8 cellular contexts compared by ENCODE assay signal in the genomic region with DNA sequence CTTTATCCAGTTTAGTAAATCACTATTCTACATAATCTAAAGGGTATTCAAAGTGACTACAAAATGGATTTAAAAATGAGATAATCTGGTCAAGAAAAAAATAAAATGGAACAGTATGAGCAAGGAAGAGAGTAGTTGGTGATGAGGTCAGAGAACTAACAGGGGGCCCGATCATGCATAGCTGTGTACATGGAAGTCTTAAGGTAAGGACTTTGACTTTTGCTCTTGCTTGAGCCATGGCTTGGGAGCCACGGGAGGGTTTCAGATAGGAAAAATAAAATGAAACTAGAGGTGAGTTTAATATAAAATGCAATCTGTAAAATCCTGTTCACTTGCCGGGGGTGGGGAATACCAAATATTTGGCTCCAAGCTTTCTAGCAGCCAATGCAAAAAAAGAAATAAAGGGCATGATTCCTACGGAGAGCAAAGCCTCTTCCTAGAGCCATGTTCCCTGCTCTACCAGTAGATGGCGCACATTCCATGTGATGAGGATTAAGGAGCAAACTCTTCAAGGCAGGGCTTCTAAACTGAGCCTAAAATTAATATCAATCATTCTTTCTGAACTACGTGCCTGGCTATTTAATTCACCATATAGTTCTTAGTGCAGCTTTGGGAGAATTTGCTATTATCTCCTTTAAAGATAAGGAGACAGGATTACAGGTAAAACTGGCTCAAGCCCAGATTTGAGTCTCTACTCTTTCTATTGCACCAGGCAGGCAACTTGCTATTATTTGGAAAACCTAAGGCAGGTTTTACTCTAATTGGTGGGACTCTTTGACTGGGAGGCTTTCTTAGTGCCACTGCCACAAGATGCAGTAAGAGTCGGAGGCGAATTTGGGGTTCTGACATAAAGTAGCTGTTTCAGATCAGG. TPM values are rescaled to one million over a fixed set of nuclear protein-coding genes. Genes with fewer than 3 reads are reported as not detected.
DNase-seq lines count a peak whose midpoint lies in the region; ATAC-seq and TF ChIP-seq lines count a peak whose summit lies in the region.

No MANE protein-coding gene starts in this region.

- CTCF ChIA-PET in BJ (lab: Yijun Ruan, JAX): interaction anchor here (0.6 to 2.9 kb wide), 12 partner anchors 18 to 666 kb away, joined by 3 to 20 read pairs (median 4); partner anchors contain the start of genes CCNB3 and USP27X

- POLR2A ChIA-PET in BJ (lab: Charles Lee): no interaction called here

- ATAC-seq in GM18867 (IDR thresholded peaks at IDR 0.05; ENCODE audit: unreplicated experiment): peak; percentile 80
- no peak for ATAC-seq in HG02884 (IDR thresholded peaks at IDR 0.05; ENCODE audit: unreplicated experiment)

- H3K36me3 ChIP-seq in BJ (ENCODE audit: control insufficient read depth, insufficient read depth, low read length): no peaks in the 10 kb centered on the region

- H3K4me3 ChIP-seq in BJ (ENCODE audit: low read depth, low read length) (no peak overlapping the region), retinal pigment epithelial cell (ENCODE audit: low read length) (no peak overlapping the region)

- DNase-seq in BJ (ENCODE audit: low read depth): no peak
- peak; percentile 3 for DNase-seq in HT1080 (ENCODE audit: low read depth)
- peak; percentile 65 for DNase-seq in OCI-M1 (lab: John Stamatoyannopoulos, UW)
- peak; percentile 40 for DNase-seq in activated gamma-delta T cell treated with anti-CD3 and anti-CD28 coated beads, Interleukin-2, amount 50 U/mL, for 16 hours (ENCODE audit: low read depth)
- peak in 37 of 42 donors; percentile 7 to 78 (median 45) for DNase-seq in head of caudate nucleus
- no peak for DNase-seq in retinal pigment epithelial cell (ENCODE audit: low read depth)

- H3K27me3 ChIP-seq in BJ (ENCODE audit: control insufficient read depth, insufficient read depth, low read length): no peaks in the 10 kb centered on the region; the same call in 1 of the 2 replicates

- intact Hi-C loops in head of caudate nucleus (cut with DNase I): loop anchor here (10.0 kb wide), 1 partner anchor 159 kb away; no protein-coding TSS in a partner anchor

- TF ChIP-seq CTCF in BJ (IDR thresholded peaks at IDR 0.05; ENCODE audit: insufficient read depth, low read depth, low read length) (peak; percentile 79), retinal pigment epithelial cell (conservative IDR thresholded peaks at IDR 0.05; ENCODE audit: low read depth, low read length) (peak; percentile 86)

RNA-seq across cellular contexts. Expression of gene CLCN5, which starts 6.8 kb away (rescaled TPM):
- 1.3 and 2.4 TPM in 2 replicates for polyA plus RNA-seq in BJ (2011; rRNA removed)
- polyA minus RNA-seq in BJ (2011; rRNA and poly(A)+ RNA removed): 4.9 and 5.4 TPM in 2 replicates
- total RNA-seq in HT1080 (2014; rRNA removed; shearing (Covaris generic)): 2.9 and 3.0 TPM in 2 replicates
- polyA plus RNA-seq in HT1080 (2015; cell fraction: cytosol; rRNA removed): 1.2 and 1.9 TPM in 2 replicates
- 3.5 and 3.6 TPM in 2 replicates for polyA plus RNA-seq in HT1080 (2015; cell fraction: nucleus; rRNA removed)

RNA-seq across cellular contexts. Expression of gene USP27X, which starts 36.3 kb away (rescaled TPM):
- 3.0 and 3.4 TPM in 2 replicates for polyA plus RNA-seq in BJ (2011; rRNA removed)
- polyA minus RNA-seq in BJ (2011; rRNA and poly(A)+ RNA removed): 3.2 and 3.3 TPM in 2 replicates
- total RNA-seq in HT1080 (2014; rRNA removed; shearing (Covaris generic)): 1.4 and 1.9 TPM in 2 replicates
- 1.6 and 1.9 TPM in 2 replicates for polyA plus RNA-seq in HT1080 (2015; cell fraction: cytosol; rRNA removed)
- 1.2 and 1.3 TPM in 2 replicates for polyA plus RNA-seq in HT1080 (2015; cell fraction: nucleus; rRNA removed)

Comparison
In these comparisons a context has a peak if more than half of its experiments do, and no peak if none do; other contexts are left out.
1. DNase-seq: peak in HT1080 (single experiment), OCI-M1 (single experiment), activated gamma-delta T cell treated with anti-CD3 and anti-CD28 coated beads, Interleukin-2, amount 50 U/mL, for 16 hours (single experiment) and head of caudate nucleus (37 of 42); none in BJ (single experiment) and retinal pigment epithelial cell (single experiment).